ENCODE assay signal across 9 cellular contexts in genomic region chr6:138402833-138403187, GRCh38. TPM values are rescaled to one million over a fixed set of nuclear protein-coding genes. Genes with fewer than 3 reads are reported as not detected.
A peak's percentile ranks its signal among the peaks of the same experiment; 100 is the strongest.
DNase-seq lines count a peak whose midpoint lies in the region; ATAC-seq and TF ChIP-seq lines count a peak whose summit lies in the region.
"Had no signal": no experiment of that assay in that cellular context is flagged by ENCODE, and none has a peak within 500 bp of the region (broad histone marks: within the 10 kb centered on the region; RNA-seq: fewer than 3 reads in every experiment).

No MANE protein-coding gene starts in this region.

- H3K36me3 Mint-ChIP-seq in activated naive CD4-positive, alpha-beta T cell treated with anti-CD3 and anti-CD28 coated beads for 36 hours (ENCODE audit: low read depth), result peaks cover 9% of the 10 kb centered on the region
- H3K36me3 Mint-ChIP-seq in activated T-helper 1 cell treated with anti-CD3 and anti-CD28 coated beads, Interleukin-12 subunit alpha, Interleukin-12 subunit beta, Interleukin-2, Interleukin-4 antibody, amounts not matched to agents 30 ng/mL and 10 ng/mL and 1 ng/mL, durations not matched to agents 14 hours and 24 hours and 36 hours (ENCODE audit: low read depth), result peaks cover 16% of the 10 kb centered on the region
- H3K36me3 Mint-ChIP-seq in mesothelial cell of epicardium, result peaks cover 13% of the 10 kb centered on the region

- intact Hi-C loops in activated naive CD4-positive, alpha-beta T cell treated with anti-CD3 and anti-CD28 coated beads for 36 hours (cut with micrococcal nuclease), result loop anchor here (2.0 to 10.0 kb wide), 4 partner anchors 114 to 428 kb away; no protein-coding TSS in a partner anchor
- intact Hi-C loops in activated T-helper 1 cell treated with anti-CD3 and anti-CD28 coated beads, Interleukin-12 subunit alpha, Interleukin-12 subunit beta, Interleukin-2, Interleukin-4 antibody, amounts not matched to agents 30 ng/mL and 10 ng/mL and 1 ng/mL, durations not matched to agents 14 hours and 24 hours and 36 hours (cut with micrococcal nuclease), result loop anchor here (1.0 to 2.0 kb wide), 2 partner anchors 8 to 190 kb away; no protein-coding TSS in a partner anchor
- intact Hi-C loops in posterior vena cava (cut with DNase I) (loop anchor here (10.0 kb wide), 2 partner anchors 288 to 728 kb away; no protein-coding TSS in a partner anchor), posterior cingulate gyrus (cut with DNase I) (no loop called here)

- H3K36me3 ChIP-seq in tibial nerve, result peaks cover 0 to 20% (median 9%) of the 10 kb centered on the region in 3 donors

- peak overlapping the region; percentile 79 for H3K4me3 Mint-ChIP-seq in activated naive CD4-positive, alpha-beta T cell treated with anti-CD3 and anti-CD28 coated beads for 36 hours
- peak overlapping the region; percentile 81 for H3K4me3 Mint-ChIP-seq in activated T-helper 1 cell treated with anti-CD3 and anti-CD28 coated beads, Interleukin-12 subunit alpha, Interleukin-12 subunit beta, Interleukin-2, Interleukin-4 antibody, amounts not matched to agents 30 ng/mL and 10 ng/mL and 1 ng/mL, durations not matched to agents 14 hours and 24 hours and 36 hours
- peak overlapping the region; percentile 76 for H3K4me3 Mint-ChIP-seq in mesothelial cell of epicardium

- H3K27me3 Mint-ChIP-seq in activated naive CD4-positive, alpha-beta T cell treated with anti-CD3 and anti-CD28 coated beads for 36 hours (ENCODE audit: low read depth), result no peaks in the 10 kb centered on the region
- H3K27me3 Mint-ChIP-seq in activated T-helper 1 cell treated with anti-CD3 and anti-CD28 coated beads, Interleukin-12 subunit alpha, Interleukin-12 subunit beta, Interleukin-2, Interleukin-4 antibody, amounts not matched to agents 30 ng/mL and 10 ng/mL and 1 ng/mL, durations not matched to agents 14 hours and 24 hours and 36 hours (ENCODE audit: insufficient read depth), result peaks cover 8% of the 10 kb centered on the region
- no peaks in the 10 kb centered on the region for H3K27me3 Mint-ChIP-seq in mesothelial cell of epicardium (ENCODE audit: low read depth)

- no peaks in the 10 kb centered on the region for H3K9me3 Mint-ChIP-seq in activated naive CD4-positive, alpha-beta T cell treated with anti-CD3 and anti-CD28 coated beads for 36 hours
- no peaks in the 10 kb centered on the region for H3K9me3 Mint-ChIP-seq in activated T-helper 1 cell treated with anti-CD3 and anti-CD28 coated beads, Interleukin-12 subunit alpha, Interleukin-12 subunit beta, Interleukin-2, Interleukin-4 antibody, amounts not matched to agents 30 ng/mL and 10 ng/mL and 1 ng/mL, durations not matched to agents 14 hours and 24 hours and 36 hours
- no peaks in the 10 kb centered on the region for H3K9me3 Mint-ChIP-seq in mesothelial cell of epicardium

- H3K27ac ChIP-seq in tibial nerve, result peak overlapping the region in 3 of 4 donors; percentile 95 to 98 (median 96)

- TF ChIP-seq EP300 in tibial nerve (IDR thresholded peaks at IDR 0.05), result no peak

- no peak for ATAC-seq in GM19455 (IDR thresholded peaks at IDR 0.05; ENCODE audit: unreplicated experiment)

- H3K4me3 ChIP-seq in tibial nerve, result peak overlapping the region in 3 of 4 donors; percentile 70 to 91 (median 87)

- peaks cover 15% of the 10 kb centered on the region for H3K4me1 Mint-ChIP-seq in activated naive CD4-positive, alpha-beta T cell treated with anti-CD3 and anti-CD28 coated beads for 36 hours (ENCODE audit: low read depth)
- H3K4me1 Mint-ChIP-seq in activated T-helper 1 cell treated with anti-CD3 and anti-CD28 coated beads, Interleukin-12 subunit alpha, Interleukin-12 subunit beta, Interleukin-2, Interleukin-4 antibody, amounts not matched to agents 30 ng/mL and 10 ng/mL and 1 ng/mL, durations not matched to agents 14 hours and 24 hours and 36 hours (ENCODE audit: low read depth), result peaks cover 18% of the 10 kb centered on the region
- peaks cover 20% of the 10 kb centered on the region for H3K4me1 Mint-ChIP-seq in mesothelial cell of epicardium

- TF ChIP-seq POLR2A in tibial nerve (IDR thresholded peaks at IDR 0.05), result no peak

- peaks cover 0 to 12% (median 3%) of the 10 kb centered on the region in 4 donors for H3K4me1 ChIP-seq in tibial nerve

- H3K27me3 ChIP-seq in tibial nerve, result no peaks in the 10 kb centered on the region

- CTCF ChIA-PET in activated naive CD4-positive, alpha-beta T cell treated with anti-CD3 and anti-CD28 coated beads for 36 hours (lab: Charles Lee), result interaction anchor here (0.5 to 1.6 kb wide), 5 partner anchors 15 to 287 kb away, joined by 3 to 7 read pairs (median 4); no protein-coding TSS in a partner anchor

- no peaks in the 10 kb centered on the region for H3K9me3 ChIP-seq in tibial nerve

- TF ChIP-seq CTCF in mesothelial cell of epicardium (IDR thresholded peaks at IDR 0.05; ENCODE audit: unreplicated experiment) (no peak), tibial nerve (IDR thresholded peaks at IDR 0.05) (no peak)

- WGBS in tibial nerve, 2 donors, result 93 to 94% methylated on average over 8 of the region's 8 CpGs

- H3K27ac Mint-ChIP-seq in activated naive CD4-positive, alpha-beta T cell treated with anti-CD3 and anti-CD28 coated beads for 36 hours, result peak overlapping the region; percentile 69
- H3K27ac Mint-ChIP-seq in activated T-helper 1 cell treated with anti-CD3 and anti-CD28 coated beads, Interleukin-12 subunit alpha, Interleukin-12 subunit beta, Interleukin-2, Interleukin-4 antibody, amounts not matched to agents 30 ng/mL and 10 ng/mL and 1 ng/mL, durations not matched to agents 14 hours and 24 hours and 36 hours, result no peak overlapping the region
- no peak overlapping the region for H3K27ac Mint-ChIP-seq in mesothelial cell of epicardium

- no peak for DNase-seq in activated naive CD4-positive, alpha-beta T cell treated with anti-CD3 and anti-CD28 coated beads for 36 hours
- DNase-seq in activated naive CD4-positive, alpha-beta T cell treated with Interleukin-2 at 50 U/mL for 16 hours, result no peak
- no peak for DNase-seq in activated T-helper 1 cell treated with anti-CD3 and anti-CD28 coated beads, Interleukin-12 subunit alpha, Interleukin-12 subunit beta, Interleukin-2, Interleukin-4 antibody, amounts not matched to agents 30 ng/mL and 10 ng/mL and 1 ng/mL, durations not matched to agents 14 hours and 24 hours and 36 hours (ENCODE audit: low spot score)
- DNase-seq in mesothelial cell of epicardium (ENCODE audit: low spot score in 2 of 2, unreplicated experiment in 2 of 2), result no peak
- DNase-seq in tibial nerve (ENCODE audit: low spot score in 2 of 2), result no peak
- DNase-seq in posterior vena cava (ENCODE audit: low spot score), result no peak
- no peak for DNase-seq in posterior cingulate gyrus

RNA-seq across cellular contexts. Expression of gene HEBP2, which starts 1.2 kb away (rescaled TPM):
- total RNA-seq in activated naive CD4-positive, alpha-beta T cell treated with anti-CD3 and anti-CD28 coated beads for 36 hours, result 10 to 100 TPM; 48.5 to 50.8 TPM
- 18.9 and 21.4 TPM in 2 replicates for total RNA-seq in activated T-helper 1 cell treated with anti-CD3 and anti-CD28 coated beads, Interleukin-12 subunit alpha, Interleukin-12 subunit beta, Interleukin-2, Interleukin-4 antibody, amounts not matched to agents 30 ng/mL and 10 ng/mL and 1 ng/mL, durations not matched to agents 14 hours and 24 hours and 36 hours
- 53.4 to 61.5 TPM (median 53.7 TPM) in 3 replicates for total RNA-seq in mesothelial cell of epicardium
- 100 to 1,000 TPM; 120 to 243 (median 185) TPM for total RNA-seq in tibial nerve
- total RNA-seq in posterior vena cava, result 10 to 100 TPM; 61.0 to 78.9 TPM

RNA-seq across cellular contexts. Expression of gene SMIM28, which starts 25.1 kb away (rescaled TPM):
- not detected for total RNA-seq in activated naive CD4-positive, alpha-beta T cell treated with anti-CD3 and anti-CD28 coated beads for 36 hours
- not detected in 2 replicates for total RNA-seq in activated T-helper 1 cell treated with anti-CD3 and anti-CD28 coated beads, Interleukin-12 subunit alpha, Interleukin-12 subunit beta, Interleukin-2, Interleukin-4 antibody, amounts not matched to agents 30 ng/mL and 10 ng/mL and 1 ng/mL, durations not matched to agents 14 hours and 24 hours and 36 hours
- total RNA-seq in mesothelial cell of epicardium (not detected in 3 replicates), tibial nerve (not detected), posterior vena cava (not detected)
- total RNA-seq: cerebellum had no signal
